Comparison of ENCODE assay signal across 13 cellular contexts in the genomic region with DNA sequence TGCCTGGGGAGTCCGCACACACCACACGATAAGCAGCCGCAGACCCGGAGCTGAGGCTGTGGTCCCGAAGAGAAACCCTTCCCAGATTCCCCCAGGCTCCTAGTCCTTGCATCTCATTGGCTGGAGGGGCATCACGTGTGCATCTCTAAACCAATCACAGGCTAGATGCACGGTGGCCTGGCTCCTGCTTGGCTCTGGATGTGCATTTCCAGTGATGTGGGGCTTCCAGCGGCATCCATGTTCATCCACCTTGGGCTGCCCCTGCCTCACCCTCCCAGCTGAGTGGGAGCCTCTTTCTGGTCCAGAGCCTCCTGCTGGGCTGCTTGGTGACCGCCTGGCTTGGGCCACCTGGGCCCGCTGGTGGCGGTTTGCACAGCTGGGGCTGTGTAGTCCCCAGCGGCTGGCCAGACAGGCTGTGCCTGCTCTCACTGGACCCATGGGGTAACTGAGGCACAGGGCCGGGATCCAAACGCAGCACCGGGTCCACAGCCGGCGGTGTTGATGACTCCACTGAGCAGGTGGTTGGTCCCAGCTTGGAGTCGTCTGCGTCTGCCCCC. TPM values are rescaled to one million over a fixed set of nuclear protein-coding genes. Genes with fewer than 3 reads are reported as not detected.
DNase-seq lines count a peak whose midpoint lies in the region; ATAC-seq and TF ChIP-seq lines count a peak whose summit lies in the region.
"Had no signal": no experiment of that assay in that cellular context is flagged by ENCODE, and none has a peak within 500 bp of the region (broad histone marks: within the 10 kb centered on the region; RNA-seq: fewer than 3 reads in every experiment).

No MANE protein-coding gene starts in this region.

- no TSS peak for BruUV-seq in mammary epithelial cell (replicated peaks; lab: Mats Ljungman, UMichigan)

- no peaks in the 10 kb centered on the region for H3K9me3 ChIP-seq in breast epithelium
- no peaks in the 10 kb centered on the region for H3K9me3 ChIP-seq in mammary epithelial cell (replicated peaks; ENCODE audit: insufficient read depth, low read length)
- H3K9me3 ChIP-seq in T-helper 17 cell (ENCODE audit: control insufficient read depth, low read length, poor library complexity, severe bottlenecking): no peaks in the 10 kb centered on the region
- no peaks in the 10 kb centered on the region for H3K9me3 ChIP-seq in vagina

- TF ChIP-seq CTCF in breast epithelium (IDR thresholded peaks at IDR 0.05) (no peak), mammary epithelial cell (conservative IDR thresholded peaks at IDR 0.05 in 1 of 2, IDR thresholded peaks at IDR 0.05 in 1 of 2; ENCODE audit: extremely low read depth in 1 of 2, insufficient read depth in 1 of 2, low read depth in 1 of 2, low read length in 2 of 2) (no peak), vagina (IDR thresholded peaks at IDR 0.05) (no peak)

- H3K23ac ChIP-seq in mesendoderm (ENCODE audit: low read length): no peak overlapping the region

- WGBS in mammary epithelial cell (ENCODE audit: low coverage, missing lambda C conversion rate): 94% methylated on average over 9 of the region's 19 CpGs
- no CpG with 5 or more reads among the region's 19 CpGs for WGBS in mesendoderm (ENCODE audit: extremely low coverage, insufficient coverage, low lambda C conversion rate)

- H3K4me1 ChIP-seq in breast epithelium (no peaks in the 10 kb centered on the region), mammary epithelial cell (ENCODE audit: insufficient read depth, low read length) (no peaks in the 10 kb centered on the region), mesendoderm (ENCODE audit: control insufficient read depth, low read depth, low read length) (peaks cover 2% of the 10 kb centered on the region), vagina (peaks cover 19% of the 10 kb centered on the region)

- ATAC-seq in T-helper 17 cell (no peak), GM18498 (IDR thresholded peaks at IDR 0.05; ENCODE audit: unreplicated experiment) (no peak), esophagus mucosa (no peak)

- no peak overlapping the region for H2BK5ac ChIP-seq in mesendoderm (ENCODE audit: low read length)

- H4K8ac ChIP-seq in mesendoderm (ENCODE audit: low read depth, low read length): no peak overlapping the region

- intact Hi-C loops in breast epithelium (cut with DNase I; ENCODE audit: low total_unique reads): no loop called here
- intact Hi-C loops in mammary epithelial cell (cut with micrococcal nuclease): no loop called here
- intact Hi-C loops in vagina (cut with DNase I): no loop called here

- H3K27me3 Mint-ChIP-seq in T-helper 17 cell: peaks cover 71% of the 10 kb centered on the region

- CTCF ChIA-PET in mammary epithelial cell (lab: Charles Lee; ENCODE audit: low non-redundant PET): no interaction called here

- in situ Hi-C loops in mammary epithelial cell (cut with MboI; ENCODE audit: low sequenced_read_pairs in 2 of 2): no loop called here

- H3K4me2 ChIP-seq in mammary epithelial cell (ENCODE audit: insufficient read depth, low read depth, low read length): no peak overlapping the region
- H3K4me2 ChIP-seq in mesendoderm (ENCODE audit: low read length): no peak overlapping the region
- H3K4me2 ChIP-seq: KMS-11 had no signal

- H2BK15ac ChIP-seq in mesendoderm (replicated peaks; ENCODE audit: low read depth): no peak overlapping the region

- dilution Hi-C loops in mammary epithelial cell (cut with HindIII; ENCODE audit: low sequenced_read_pairs): loop anchor here (5.0 kb wide), 3 partner anchors 40 to 105 kb away; no protein-coding TSS in a partner anchor

- H3K36me3 Mint-ChIP-seq in T-helper 17 cell (ENCODE audit: low read depth): no peaks in the 10 kb centered on the region
- H3K36me3 Mint-ChIP-seq: activated CD4-positive, alpha-beta memory T cell treated with anti-CD3 and anti-CD28 coated beads for 36 hours had no signal

- H3K79me1 ChIP-seq in mesendoderm (ENCODE audit: low read length): no peaks in the 10 kb centered on the region

- H3K27ac ChIP-seq in breast epithelium (peak overlapping the region; percentile 7 to 34), mammary epithelial cell (ENCODE audit: insufficient read depth, low read depth, low read length) (no peak overlapping the region), mesendoderm (ENCODE audit: low read depth, low read length) (no peak overlapping the region), vagina (peak overlapping the region; percentile 11)
- H3K27ac ChIP-seq: KMS-11 had no signal

- no peak for TF ChIP-seq POLR2A in breast epithelium (IDR thresholded peaks at IDR 0.05)
- TF ChIP-seq POLR2A in vagina (IDR thresholded peaks at IDR 0.05): no peak

- H3K56ac ChIP-seq in mesendoderm (ENCODE audit: low read length): no peak overlapping the region

- H3K9ac ChIP-seq in mammary epithelial cell (ENCODE audit: insufficient read depth, low read length): no peak overlapping the region
- no peak overlapping the region for H3K9ac ChIP-seq in mesendoderm (ENCODE audit: low read length)
- H3K9ac ChIP-seq: KMS-11 had no signal

- H3K36me3 ChIP-seq in breast epithelium: no peaks in the 10 kb centered on the region
- H3K36me3 ChIP-seq in mammary epithelial cell (ENCODE audit: insufficient read depth, low read length): no peaks in the 10 kb centered on the region
- H3K36me3 ChIP-seq in mesendoderm (ENCODE audit: control insufficient read depth, insufficient read depth, low read length): no peaks in the 10 kb centered on the region
- H3K36me3 ChIP-seq in vagina: no peaks in the 10 kb centered on the region

- no peaks in the 10 kb centered on the region for H4K20me1 ChIP-seq in mammary epithelial cell (ENCODE audit: insufficient read depth, low read length)

- H3K27me3 ChIP-seq in breast epithelium: no peaks in the 10 kb centered on the region
- no peaks in the 10 kb centered on the region for H3K27me3 ChIP-seq in mammary epithelial cell (ENCODE audit: insufficient read depth, low read length)
- no peaks in the 10 kb centered on the region for H3K27me3 ChIP-seq in mesendoderm (ENCODE audit: insufficient read depth, low read length, poor library complexity)
- no peaks in the 10 kb centered on the region for H3K27me3 ChIP-seq in vagina

- no peak for DNase-seq in breast epithelium (ENCODE audit: low spot score in 2 of 2)
- DNase-seq in mammary epithelial cell: no peak
- no peak for DNase-seq in T-helper 17 cell
- peak; percentile 25 for DNase-seq in mesendoderm
- DNase-seq in vagina (ENCODE audit: extremely low spot score in 2 of 2): peak in 1 of 2 donors; percentile 75
- DNase-seq in NCI-H69 (lab: John Stamatoyannopoulos, UW): no peak
- DNase-seq: activated CD4-positive, alpha-beta memory T cell treated with anti-CD3 and anti-CD28 coated beads for 36 hours; GOT3; stimulated activated CD8-positive, alpha-beta memory T cell treated with anti-CD3 and anti-CD28 coated beads, Interleukin-4, amount 100 ng/mL, for 48 hours; SW 1271 had no signal

- no peak overlapping the region for H3K4ac ChIP-seq in mesendoderm (ENCODE audit: low read depth, low read length)

- H3K79me2 ChIP-seq in mammary epithelial cell (ENCODE audit: insufficient read depth, low read length) (no peaks in the 10 kb centered on the region), mesendoderm (ENCODE audit: control insufficient read depth, insufficient read depth, low read length) (no peaks in the 10 kb centered on the region)

- H3K4me1 Mint-ChIP-seq in T-helper 17 cell: no peaks in the 10 kb centered on the region

- H2AFZ ChIP-seq in mammary epithelial cell (ENCODE audit: low read depth, low read length): no peak overlapping the region

- H3K4me3 Mint-ChIP-seq in T-helper 17 cell: no peak overlapping the region
- H3K4me3 Mint-ChIP-seq: activated CD4-positive, alpha-beta memory T cell treated with anti-CD3 and anti-CD28 coated beads for 36 hours had no signal

- H3K27ac Mint-ChIP-seq in T-helper 17 cell: peak overlapping the region; percentile 27
- H3K27ac Mint-ChIP-seq: activated CD4-positive, alpha-beta memory T cell treated with anti-CD3 and anti-CD28 coated beads for 36 hours had no signal

- H3K18ac ChIP-seq in mesendoderm (ENCODE audit: low read length): no peak overlapping the region

- H2BK120ac ChIP-seq in mesendoderm (ENCODE audit: low read depth, low read length): no peak overlapping the region

- H3K4me3 ChIP-seq in breast epithelium (peak overlapping the region; percentile 7 to 34 (median 15)), mammary epithelial cell (replicated peaks in 1 of 3; ENCODE audit: insufficient read depth in 1 of 3, low read depth in 2 of 3, low read length in 3 of 3) (no peak overlapping the region), mesendoderm (ENCODE audit: low read length) (no peak overlapping the region), vagina (no peak overlapping the region)

- no peak overlapping the region for H2AK5ac ChIP-seq in mesendoderm (ENCODE audit: low read length)

- no peak overlapping the region for H4K5ac ChIP-seq in mesendoderm (ENCODE audit: low read length)

RNA-seq across cellular contexts. Expression of gene COL6A1, which starts 41.1 kb away (rescaled TPM):
- total RNA-seq in breast epithelium (100 to 1,000 TPM; 137 to 527 (median 201) TPM), mammary epithelial cell (100 to 1,000 TPM in 1 of 2 donors, 1 to 10 TPM in 1; 9.1 to 156 TPM), T-helper 17 cell (1 to 10 TPM; 3.2 to 4.6 TPM), vagina (520 TPM), esophagus mucosa (17.8 TPM)
- polyA plus RNA-seq in mammary epithelial cell: 12.0 TPM
- 4.4 TPM for polyA minus RNA-seq in mammary epithelial cell
- 187 TPM for polyA plus RNA-seq in mesendoderm (2013, experiment 1 of 2)
- polyA plus RNA-seq in mesendoderm (2013, experiment 2 of 2): 175 TPM

Comparison
In these comparisons a context has a peak if more than half of its experiments do, and no peak if none do; other contexts are left out.
1. H3K27ac ChIP-seq: peak in breast epithelium (2 of 2) and vagina (single experiment); none in mammary epithelial cell (single experiment) and mesendoderm (single experiment).
2. H3K4me3 ChIP-seq: peak in breast epithelium (3 of 3); none in mammary epithelial cell (0 of 3), mesendoderm (single experiment) and vagina (0 of 2).